10 cellular contexts compared by ENCODE assay signal in the genomic region with DNA sequence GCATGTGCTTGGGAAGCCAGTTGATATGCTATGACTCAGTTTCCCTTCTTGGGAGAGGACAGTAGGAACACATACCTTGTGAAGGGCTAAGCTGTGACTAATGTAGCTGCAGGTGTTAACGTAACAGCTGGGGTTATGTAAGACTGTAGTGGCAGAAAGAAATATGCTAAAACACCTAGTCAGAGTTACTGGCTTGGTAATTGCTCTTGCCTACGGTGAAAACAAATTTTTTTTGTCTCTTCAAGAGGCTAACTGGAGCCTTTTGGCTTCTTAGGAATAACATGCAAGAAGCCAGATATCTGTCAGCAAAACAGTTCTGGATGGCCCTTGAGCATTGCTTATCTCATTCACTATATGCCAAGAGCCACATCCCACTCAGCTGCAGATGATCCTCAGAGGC. TPM values are rescaled to one million over a fixed set of nuclear protein-coding genes. Genes with fewer than 3 reads are reported as not detected.
DNase-seq lines count a peak whose midpoint lies in the region; TF ChIP-seq lines count a peak whose summit lies in the region.
"Had no signal": no experiment of that assay in that cellular context is flagged by ENCODE, and none has a peak within 500 bp of the region (broad histone marks: within the 10 kb centered on the region; RNA-seq: fewer than 3 reads in every experiment).

No MANE protein-coding gene starts in this region.

- H3K9me3 ChIP-seq in adipocyte (ENCODE audit: control insufficient read depth, low read length) (no peaks in the 10 kb centered on the region), tibial nerve (no peaks in the 10 kb centered on the region)

- H3K4me1 ChIP-seq in adipocyte (ENCODE audit: control insufficient read depth, insufficient read depth, low read length) (peaks cover 65% of the 10 kb centered on the region), tibial nerve (peaks cover 0 to 57% (median 24%) of the 10 kb centered on the region in 4 donors)

- no peak for TF ChIP-seq EP300 in tibial nerve (IDR thresholded peaks at IDR 0.05)

- WGBS in tibial nerve, 2 donors: 58 to 60% methylated on average over 2 of the region's 2 CpGs

- no peak for DNase-seq in activated naive CD4-positive, alpha-beta T cell treated with anti-CD3 and anti-CD28 coated beads, Interleukin-2, amount 10 ng/mL, durations not matched to agents 7 days and 5 days
- no peak for DNase-seq in activated naive CD4-positive, alpha-beta T cell (lab: John Stamatoyannopoulos, UW)
- DNase-seq in adipocyte (ENCODE audit: low read depth) (no peak), kidney tubule cell (ENCODE audit: low spot score) (peak; percentile 69), tibial nerve (ENCODE audit: low spot score in 2 of 2) (no peak), NCI-H1436 (lab: John Stamatoyannopoulos, UW) (no peak), NCI-H1436 treated with DMSO at 0.1 percent for 48 hours (lab: John Stamatoyannopoulos, UW) (no peak)
- DNase-seq in activated CD8-positive, alpha-beta memory T cell treated with anti-CD3 and anti-CD28 coated beads, Interleukin-2, amount 50 U/mL, for 4 hours: no peak
- DNase-seq: GF-D8, NCI-H1694 had no signal

- H3K27ac ChIP-seq in tibial nerve: peak overlapping the region in 3 of 4 donors; percentile 82 to 91 (median 91)

- peaks cover 75% of the 10 kb centered on the region for H3K4me1 Mint-ChIP-seq in activated naive CD4-positive, alpha-beta T cell treated with anti-CD3 and anti-CD28 coated beads, Interleukin-2, amount 10 ng/mL, durations not matched to agents 7 days and 5 days

- peak overlapping the region; percentile 93 for H3K9ac ChIP-seq in adipocyte (ENCODE audit: low read length)

- H3K27me3 Mint-ChIP-seq in activated naive CD4-positive, alpha-beta T cell treated with anti-CD3 and anti-CD28 coated beads, Interleukin-2, amount 10 ng/mL, durations not matched to agents 7 days and 5 days: no peaks in the 10 kb centered on the region

- no peaks in the 10 kb centered on the region for H3K9me3 Mint-ChIP-seq in activated naive CD4-positive, alpha-beta T cell treated with anti-CD3 and anti-CD28 coated beads, Interleukin-2, amount 10 ng/mL, durations not matched to agents 7 days and 5 days

- no peak for TF ChIP-seq CTCF in tibial nerve (IDR thresholded peaks at IDR 0.05)

- peak overlapping the region; percentile 29 for H3K27ac Mint-ChIP-seq in activated naive CD4-positive, alpha-beta T cell treated with anti-CD3 and anti-CD28 coated beads, Interleukin-2, amount 10 ng/mL, durations not matched to agents 7 days and 5 days

- CTCF ChIA-PET in activated naive CD4-positive, alpha-beta T cell treated with anti-CD3 and anti-CD28 coated beads, Interleukin-2, amount 10 ng/mL, durations not matched to agents 7 days and 5 days (lab: Charles Lee): interaction anchor here (2.4 to 6.0 kb wide), 5 partner anchors 8 to 129 kb away, joined by 10 to 102 read pairs (median 17); no protein-coding TSS in a partner anchor

- peak overlapping the region; percentile 95 for H3K4me3 Mint-ChIP-seq in activated naive CD4-positive, alpha-beta T cell treated with anti-CD3 and anti-CD28 coated beads, Interleukin-2, amount 10 ng/mL, durations not matched to agents 7 days and 5 days

- peak overlapping the region; percentile 95 for H3K4me3 ChIP-seq in adipocyte (ENCODE audit: low read length)
- H3K4me3 ChIP-seq in tibial nerve: peak overlapping the region; percentile 44 to 85 (median 77)

- H3K27me3 ChIP-seq in adipocyte (replicated peaks; ENCODE audit: control insufficient read depth, insufficient read depth, low read length) (no peaks in the 10 kb centered on the region), tibial nerve (no peaks in the 10 kb centered on the region)

- no peaks in the 10 kb centered on the region for H3K36me3 ChIP-seq in adipocyte (ENCODE audit: control insufficient read depth, insufficient read depth, low read length, severe bottlenecking)
- H3K36me3 ChIP-seq in tibial nerve: no peaks in the 10 kb centered on the region

- TF ChIP-seq POLR2A in tibial nerve (IDR thresholded peaks at IDR 0.05): no peak

- H3K36me3 Mint-ChIP-seq in activated naive CD4-positive, alpha-beta T cell treated with anti-CD3 and anti-CD28 coated beads, Interleukin-2, amount 10 ng/mL, durations not matched to agents 7 days and 5 days: peaks cover 8% of the 10 kb centered on the region

RNA-seq across cellular contexts. Expression of gene MAPKBP1, which starts 1.4 kb away (rescaled TPM):
- 10 to 100 TPM; 22.1 to 54.6 (median 36.6) TPM for total RNA-seq in tibial nerve

RNA-seq across cellular contexts. Expression of gene JMJD7, which starts 52.2 kb away (rescaled TPM):
- 10 to 100 TPM in 3 of 4 donors, 1 to 10 TPM in 1; 9.0 to 16.8 (median 12.0) TPM for total RNA-seq in tibial nerve
